Comparison of ENCODE assay signal across 2 cellular contexts in genomic region chr10:73911553-73912004, GRCh38.
TF ChIP-seq lines count a peak whose summit lies in the region.

No MANE protein-coding gene starts in this region.

TF ChIP-seq in SK-N-SH, 30 proteins besides CTCF, POLR2A, EP300 and RAD21 (continued from another document):
- TF ChIP-seq ZBTB33 (IDR thresholded peaks at IDR 0.05; ENCODE audit: borderline replicate concordance, low read depth): no peak
- 0 out of 2 replicates have a peak, but pooled peaks have one; percentile 7 for TF ChIP-seq GABPA (IDR thresholded peaks at IDR 0.05; ENCODE audit: low read depth)
TF ChIP-seq in SK-N-SH: peak in this region for 1.

TF ChIP-seq in SK-N-SH treated with all-trans-retinoic acid at 6 μM for 48 hours, 23 proteins besides CTCF, POLR2A, EP300 and RAD21 (continued from another document):
- TF ChIP-seq, protein P1, sequence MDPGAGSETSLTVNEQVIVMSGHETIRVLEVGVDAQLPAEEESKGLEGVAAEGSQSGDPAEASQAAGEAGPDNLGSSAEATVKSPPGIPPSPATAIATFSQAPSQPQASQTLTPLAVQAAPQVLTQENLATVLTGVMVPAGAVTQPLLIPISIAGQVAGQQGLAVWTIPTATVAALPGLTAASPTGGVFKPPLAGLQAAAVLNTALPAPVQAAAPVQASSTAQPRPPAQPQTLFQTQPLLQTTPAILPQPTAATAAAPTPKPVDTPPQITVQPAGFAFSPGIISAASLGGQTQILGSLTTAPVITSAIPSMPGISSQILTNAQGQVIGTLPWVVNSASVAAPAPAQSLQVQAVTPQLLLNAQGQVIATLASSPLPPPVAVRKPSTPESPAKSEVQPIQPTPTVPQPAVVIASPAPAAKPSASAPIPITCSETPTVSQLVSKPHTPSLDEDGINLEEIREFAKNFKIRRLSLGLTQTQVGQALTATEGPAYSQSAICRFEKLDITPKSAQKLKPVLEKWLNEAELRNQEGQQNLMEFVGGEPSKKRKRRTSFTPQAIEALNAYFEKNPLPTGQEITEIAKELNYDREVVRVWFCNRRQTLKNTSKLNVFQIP (CRISPR knock-in tag; IDR thresholded peaks at IDR 0.05; ENCODE audit: borderline replicate concordance, low read depth): no peak
- TF ChIP-seq ZFP3 (CRISPR knock-in tag; IDR thresholded peaks at IDR 0.05): no peak
